ENCODE assay signal across 10 cellular contexts in the genomic region with DNA sequence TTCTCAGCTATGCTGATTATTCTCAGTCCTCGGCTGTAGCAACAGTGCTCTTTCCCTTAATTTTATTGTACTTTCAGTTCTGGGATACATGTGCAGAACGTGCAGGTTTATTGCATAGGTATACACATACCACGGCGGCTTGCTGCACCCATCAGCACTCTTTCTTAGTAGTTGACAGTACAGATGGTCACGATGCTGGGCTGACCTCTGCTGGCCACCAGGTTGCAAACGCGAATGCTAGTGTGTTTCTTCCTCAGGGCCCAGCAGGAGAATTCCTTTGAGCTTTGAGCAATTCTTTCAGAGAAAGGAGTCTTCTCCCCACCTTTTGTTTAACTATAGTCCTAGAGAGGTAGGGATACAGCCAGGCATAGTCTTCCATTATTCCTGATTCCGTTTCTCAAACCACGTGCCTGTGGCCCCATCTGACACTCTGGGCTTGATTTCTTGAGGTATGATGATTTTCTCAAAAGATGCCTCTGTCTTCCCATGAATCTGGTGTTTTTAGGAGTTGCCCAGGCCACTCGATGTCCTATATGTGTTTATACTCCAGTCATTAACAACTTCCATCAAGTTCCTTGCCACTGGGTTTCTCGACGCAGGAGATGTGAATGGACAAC. TPM values are rescaled to one million over a fixed set of nuclear protein-coding genes. Genes with fewer than 3 reads are reported as not detected.
A peak's percentile ranks its signal among the peaks of the same experiment; 100 is the strongest.
DNase-seq lines count a peak whose midpoint lies in the region; TF ChIP-seq lines count a peak whose summit lies in the region.
"Had no signal": no experiment of that assay in that cellular context is flagged by ENCODE, and none has a peak within 500 bp of the region (broad histone marks: within the 10 kb centered on the region; RNA-seq: fewer than 3 reads in every experiment).

No MANE protein-coding gene starts in this region.

- no peak overlapping the region for H3K27ac Mint-ChIP-seq in activated naive CD4-positive, alpha-beta T cell treated with anti-CD3 and anti-CD28 coated beads for 36 hours
- H3K27ac Mint-ChIP-seq in progenitor cell of endocrine pancreas: no peak overlapping the region
- H3K27ac Mint-ChIP-seq: activated B cell treated with CpG ODN at 0.5 μM for 24 hours had no signal

- CTCF ChIA-PET in activated naive CD4-positive, alpha-beta T cell treated with anti-CD3 and anti-CD28 coated beads for 36 hours (lab: Charles Lee): no interaction called here

- H4K20me1 ChIP-seq in OCI-LY3 (ENCODE audit: insufficient read depth, low read length): no peaks in the 10 kb centered on the region

- no peak overlapping the region for H3K4me3 Mint-ChIP-seq in activated naive CD4-positive, alpha-beta T cell treated with anti-CD3 and anti-CD28 coated beads for 36 hours
- no peak overlapping the region for H3K4me3 Mint-ChIP-seq in progenitor cell of endocrine pancreas (ENCODE audit: low read depth)
- H3K4me3 Mint-ChIP-seq: activated B cell treated with CpG ODN at 0.5 μM for 24 hours had no signal

- intact Hi-C loops in activated naive CD4-positive, alpha-beta T cell treated with anti-CD3 and anti-CD28 coated beads for 36 hours (cut with micrococcal nuclease): loop anchor here (1.0 kb wide), 1 partner anchor 576 kb away; no protein-coding TSS in a partner anchor

- H3K27me3 Mint-ChIP-seq in activated naive CD4-positive, alpha-beta T cell treated with anti-CD3 and anti-CD28 coated beads for 36 hours (ENCODE audit: low read depth): no peaks in the 10 kb centered on the region
- H3K27me3 Mint-ChIP-seq in progenitor cell of endocrine pancreas: peaks cover 20% of the 10 kb centered on the region
- H3K27me3 Mint-ChIP-seq: activated B cell treated with CpG ODN at 0.5 μM for 24 hours had no signal

- no peaks in the 10 kb centered on the region for H3K9me3 ChIP-seq in OCI-LY3 (ENCODE audit: insufficient read depth, low read length)
- H3K9me3 ChIP-seq: ovary had no signal

- H3K36me3 Mint-ChIP-seq in activated naive CD4-positive, alpha-beta T cell treated with anti-CD3 and anti-CD28 coated beads for 36 hours (ENCODE audit: low read depth): no peaks in the 10 kb centered on the region
- no peaks in the 10 kb centered on the region for H3K36me3 Mint-ChIP-seq in progenitor cell of endocrine pancreas (ENCODE audit: insufficient read depth)

- no peaks in the 10 kb centered on the region for H3K79me2 ChIP-seq in OCI-LY3 (ENCODE audit: low read length)

- H3K27me3 ChIP-seq in OCI-LY3 (ENCODE audit: low read depth, low read length): 0 out of 2 replicates have a peak, but pooled peaks cover 3% of the 10 kb centered on the region
- H3K27me3 ChIP-seq: ovary had no signal

- H3K9ac ChIP-seq in OCI-LY3 (ENCODE audit: low read length): no peak overlapping the region; the same call in 1 of the 2 replicates

- peak overlapping the region; percentile 62 for H3K4me3 ChIP-seq in OCI-LY3 (ENCODE audit: low read length)
- H3K4me3 ChIP-seq in fibroblast of villous mesenchyme (ENCODE audit: low read depth, low read length): no peak overlapping the region
- H3K4me3 ChIP-seq: ovary had no signal

- no peak overlapping the region for H2AFZ ChIP-seq in OCI-LY3 (ENCODE audit: low read depth, low read length)

- H3K9me3 Mint-ChIP-seq in activated naive CD4-positive, alpha-beta T cell treated with anti-CD3 and anti-CD28 coated beads for 36 hours: no peaks in the 10 kb centered on the region
- no peaks in the 10 kb centered on the region for H3K9me3 Mint-ChIP-seq in progenitor cell of endocrine pancreas (ENCODE audit: low read depth)

- TF ChIP-seq CTCF in OCI-LY3 (IDR thresholded peaks at IDR 0.05; ENCODE audit: low read depth, low read length) (peak; percentile 66), fibroblast of villous mesenchyme (IDR thresholded peaks at IDR 0.05; ENCODE audit: insufficient read depth, low read depth, low read length) (peak; percentile 33), progenitor cell of endocrine pancreas (IDR thresholded peaks at IDR 0.05; ENCODE audit: unreplicated experiment) (peak; percentile 71)

- peaks cover 48% of the 10 kb centered on the region for H3K4me1 ChIP-seq in OCI-LY3 (ENCODE audit: low read length)

- H3K4me2 ChIP-seq in OCI-LY3 (ENCODE audit: low read length): peak overlapping the region; percentile 81

- H3K4me1 Mint-ChIP-seq in activated naive CD4-positive, alpha-beta T cell treated with anti-CD3 and anti-CD28 coated beads for 36 hours (ENCODE audit: low read depth): no peaks in the 10 kb centered on the region
- no peaks in the 10 kb centered on the region for H3K4me1 Mint-ChIP-seq in progenitor cell of endocrine pancreas (ENCODE audit: low read depth)
- H3K4me1 Mint-ChIP-seq: activated B cell treated with CpG ODN at 0.5 μM for 24 hours had no signal

- H3K36me3 ChIP-seq in OCI-LY3 (replicated peaks; ENCODE audit: low read depth, low read length): no peaks in the 10 kb centered on the region
- H3K36me3 ChIP-seq: ovary had no signal

- H3K27ac ChIP-seq in OCI-LY3 (ENCODE audit: low read length): peak overlapping the region; percentile 39; the same call in 1 of the 2 replicates
- H3K27ac ChIP-seq: ovary had no signal

- DNase-seq in activated naive CD4-positive, alpha-beta T cell treated with anti-CD3 and anti-CD28 coated beads for 36 hours: peak; percentile 12
- DNase-seq in activated naive CD4-positive, alpha-beta T cell treated with anti-CD3 and anti-CD28 coated beads, Interleukin-2, amount 50 U/mL, for 16 hours: no peak
- DNase-seq in fibroblast of villous mesenchyme (ENCODE audit: low read depth): peak; percentile 18
- DNase-seq in progenitor cell of endocrine pancreas (ENCODE audit: low spot score, unreplicated experiment): peak; percentile 22
- no peak for DNase-seq in ureter (ENCODE audit: low spot score)
- no peak for DNase-seq in GOT3 (lab: John Stamatoyannopoulos, UW)
- DNase-seq in NAMALWA (ENCODE audit: low spot score): no peak
- DNase-seq: activated B cell treated with CpG ODN at 0.5 μM for 24 hours had no signal

RNA-seq across cellular contexts. Expression of a gene that starts 48.9 kb away (rescaled TPM):
- not detected for total RNA-seq in activated naive CD4-positive, alpha-beta T cell treated with anti-CD3 and anti-CD28 coated beads for 36 hours
- total RNA-seq in fibroblast of villous mesenchyme: under 0.01 TPM in 1 of 2 replicates, not detected in the other
- 0.22 TPM in 1 of 2 replicates, not detected in the other for total RNA-seq in progenitor cell of endocrine pancreas
- total RNA-seq in ureter: not detected
- total RNA-seq: activated B cell treated with CpG ODN at 0.5 μM for 24 hours, ovary had no signal

Comparison
In these comparisons a context has a peak if more than half of its experiments do, and no peak if none do; other contexts are left out.
1. DNase-seq: peak in activated naive CD4-positive, alpha-beta T cell treated with anti-CD3 and anti-CD28 coated beads for 36 hours (single experiment), fibroblast of villous mesenchyme (single experiment) and progenitor cell of endocrine pancreas (single experiment); none in activated naive CD4-positive, alpha-beta T cell treated with anti-CD3 and anti-CD28 coated beads, Interleukin-2, amount 50 U/mL, for 16 hours (single experiment), ureter (single experiment), GOT3 (single experiment) and NAMALWA (single experiment).
2. Peak in every context shown above with its lines, with median percentiles within 50 percentile points of each other: CTCF ChIP-seq.